11 cellular contexts compared by ENCODE assay signal in the genomic region with DNA sequence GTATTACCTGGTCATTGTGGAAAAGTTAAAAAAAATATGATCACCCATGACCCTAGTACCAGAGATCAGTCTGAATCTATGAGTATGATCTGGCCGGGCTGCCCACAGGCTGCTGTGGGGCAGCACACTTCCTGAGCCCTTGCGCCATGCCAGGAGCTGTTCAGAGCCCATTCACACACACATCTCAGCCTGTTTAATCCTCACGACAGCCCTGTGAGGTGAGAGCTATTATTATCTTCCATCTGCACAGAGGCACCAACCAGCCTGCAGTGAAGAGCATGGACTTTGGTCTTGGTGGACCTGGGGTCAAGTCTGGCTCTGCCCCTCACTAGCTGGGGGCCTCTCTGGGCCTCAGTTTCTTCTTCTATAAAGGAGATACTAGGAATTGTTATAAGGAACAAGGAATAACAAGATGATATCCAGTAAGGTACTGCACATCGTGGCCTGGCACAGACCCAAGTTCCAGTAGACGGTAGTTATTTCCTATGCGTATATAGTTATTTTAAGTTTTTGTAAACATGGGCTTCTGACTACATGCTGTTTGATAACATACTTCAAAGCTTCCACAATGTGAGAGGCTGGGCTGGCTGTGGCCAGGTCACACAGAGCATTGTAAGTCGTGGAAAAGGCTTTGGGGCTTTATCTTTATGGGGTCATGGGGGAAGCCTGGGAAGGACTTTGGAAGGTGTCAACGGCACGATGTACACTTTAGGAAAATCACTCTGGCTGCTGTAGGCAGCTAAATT.
A peak's percentile ranks its signal among the peaks of the same experiment; 100 is the strongest.
DNase-seq lines count a peak whose midpoint lies in the region; ATAC-seq and TF ChIP-seq lines count a peak whose summit lies in the region.
"Had no signal": no experiment of that assay in that cellular context is flagged by ENCODE, and none has a peak within 500 bp of the region (broad histone marks: within the 10 kb centered on the region; RNA-seq: fewer than 3 reads in every experiment).

No MANE protein-coding gene starts in this region.

- no peaks in the 10 kb centered on the region for H3K36me3 ChIP-seq in tibial artery

- no peak overlapping the region for H3K27ac ChIP-seq in tibial artery

- DNase-seq in AG10803 (ENCODE audit: low read depth) (peak; percentile 31), GF-D8 (lab: John Stamatoyannopoulos, UW) (peak; percentile 38), SW480 (ENCODE audit: low spot score) (peak; percentile 28), iris pigment epithelial cell (ENCODE audit: low read depth) (peak; percentile 77), tibial artery (no peak)
- no peak for DNase-seq in stimulated activated CD4-positive, alpha-beta T cell treated with anti-CD3 and anti-CD28 coated beads, Interleukin-2, amount 100 ng/mL, for 24 hours
- DNase-seq: activated naive CD8-positive, alpha-beta T cell treated with anti-CD3 and anti-CD28 coated beads for 36 hours; natural killer cell; T-helper 1 cell had no signal

- no peaks in the 10 kb centered on the region for H3K9me3 ChIP-seq in tibial artery

- intact Hi-C loops in tibial artery (cut with DNase I; ENCODE audit: low total_unique reads), result no loop called here

- H3K4me1 ChIP-seq in tibial artery, result peaks cover 0 to 19% (median 15%) of the 10 kb centered on the region in 4 donors

- TF ChIP-seq CTCF in AG10803 (conservative IDR thresholded peaks at IDR 0.05; ENCODE audit: low read length) (no peak), tibial artery (IDR thresholded peaks at IDR 0.05) (no peak)

- H3K4me3 ChIP-seq in AG10803 (ENCODE audit: low read length), result no peak overlapping the region
- H3K4me3 ChIP-seq in tibial artery, result no peak overlapping the region

- H3K27me3 ChIP-seq in tibial artery, result peaks cover 0 to 28% of the 10 kb centered on the region in 2 donors

- ATAC-seq in GM18907 (IDR thresholded peaks at IDR 0.05; ENCODE audit: unreplicated experiment), result no peak
- no peak for ATAC-seq in HG03097 (IDR thresholded peaks at IDR 0.05; ENCODE audit: low FRiP score, unreplicated experiment)
- ATAC-seq: natural killer cell had no signal

Comparison
In these comparisons a context has a peak if more than half of its experiments do, and no peak if none do; other contexts are left out.
1. DNase-seq: peak in AG10803 (single experiment), GF-D8 (single experiment), SW480 (single experiment) and iris pigment epithelial cell (single experiment); none in stimulated activated CD4-positive, alpha-beta T cell treated with anti-CD3 and anti-CD28 coated beads, Interleukin-2, amount 100 ng/mL, for 24 hours (0 of 2) and tibial artery (0 of 2).